ENCODE assay signal across 8 cellular contexts in genomic region chr12:22625671-22626251, GRCh38. TPM values are rescaled to one million over a fixed set of nuclear protein-coding genes. Genes with fewer than 3 reads are reported as not detected.
A peak's percentile ranks its signal among the peaks of the same experiment; 100 is the strongest.
DNase-seq lines count a peak whose midpoint lies in the region; ATAC-seq and TF ChIP-seq lines count a peak whose summit lies in the region.

No MANE protein-coding gene starts in this region.

- H3F3A ChIP-seq in OCI-LY1 (ENCODE audit: insufficient read depth, low read length) = no peaks in the 10 kb centered on the region

- no peaks in the 10 kb centered on the region for H4K20me1 ChIP-seq in OCI-LY1 (ENCODE audit: insufficient read depth, low read length)

- peak overlapping the region; percentile 87 for H3K4me3 ChIP-seq in OCI-LY1 (ENCODE audit: low read depth, low read length, poor library complexity, severe bottlenecking)
- H3K4me3 ChIP-seq in adipocyte (ENCODE audit: low read length) = peak overlapping the region; percentile 99
- peak overlapping the region; percentile 90 for H3K4me3 ChIP-seq in trophoblast cell (ENCODE audit: low read depth, low read length)

- DNase-seq in COLO668 (lab: John Stamatoyannopoulos, UW; ENCODE audit: unreplicated experiment) (peak; percentile 43), adipocyte (ENCODE audit: low read depth) (peak; percentile 65), left cardiac atrium (peak; percentile 20), trophoblast cell (peak; percentile 21 to 56), OCI-M2 (lab: John Stamatoyannopoulos, UW; ENCODE audit: unreplicated experiment) (no peak)

- H3K4me2 ChIP-seq in OCI-LY1 (ENCODE audit: low read length) (peak overlapping the region; percentile 99), trophoblast cell (ENCODE audit: low read length) (peak overlapping the region; percentile 79)

- H3K36me3 ChIP-seq in OCI-LY1 (ENCODE audit: insufficient read depth, low read length) (no peaks in the 10 kb centered on the region), adipocyte (ENCODE audit: control insufficient read depth, insufficient read depth, low read length, severe bottlenecking) (no peaks in the 10 kb centered on the region), trophoblast cell (ENCODE audit: control insufficient read depth in 1 of 2, insufficient read depth in 2 of 2, low read length in 2 of 2) (no peaks in the 10 kb centered on the region)

- H2AFZ ChIP-seq in OCI-LY1 (ENCODE audit: low read length) = no peak overlapping the region
- H2AFZ ChIP-seq in trophoblast cell (ENCODE audit: insufficient read depth, low read length, poor library complexity) = peak overlapping the region; percentile 85

- peak overlapping the region; percentile 87 for H4K8ac ChIP-seq in trophoblast cell (ENCODE audit: low read depth, low read length)

- H3K27me3 ChIP-seq in OCI-LY1 (ENCODE audit: insufficient read depth, low read length) = no peaks in the 10 kb centered on the region
- no peaks in the 10 kb centered on the region for H3K27me3 ChIP-seq in adipocyte (replicated peaks; ENCODE audit: control insufficient read depth, insufficient read depth, low read length)
- H3K27me3 ChIP-seq in trophoblast cell (ENCODE audit: insufficient read depth, low read length) = no peaks in the 10 kb centered on the region

- peak overlapping the region; percentile 91 for H3K18ac ChIP-seq in trophoblast cell (ENCODE audit: low read length)

- no CpG with 5 or more reads among the region's 19 CpGs for WGBS in trophoblast cell (ENCODE audit: extremely low coverage, insufficient coverage, insufficient read length)

- peak overlapping the region; percentile 7 for H2BK12ac ChIP-seq in trophoblast cell (ENCODE audit: low read length)

- H3K79me2 ChIP-seq in OCI-LY1 (ENCODE audit: insufficient read depth, low read length) (peaks cover 49% of the 10 kb centered on the region), trophoblast cell (ENCODE audit: control insufficient read depth, insufficient read depth, low read length, poor library complexity) (peaks cover 9% of the 10 kb centered on the region)

- H3K4me1 ChIP-seq in OCI-LY1 (ENCODE audit: insufficient read depth, low read length, severe bottlenecking) (peaks cover 46% of the 10 kb centered on the region), adipocyte (ENCODE audit: control insufficient read depth, insufficient read depth, low read length) (peaks cover 32% of the 10 kb centered on the region), trophoblast cell (ENCODE audit: control insufficient read depth in 1 of 2, insufficient read depth in 2 of 2, low read length in 2 of 2) (no peaks in the 10 kb centered on the region)

- TF ChIP-seq CTCF in OCI-LY1 (IDR thresholded peaks at IDR 0.05; ENCODE audit: low read length) = no peak

- peak overlapping the region; percentile 94 for H3K4ac ChIP-seq in trophoblast cell (ENCODE audit: low read depth, low read length)

- H2BK120ac ChIP-seq in trophoblast cell (ENCODE audit: insufficient read depth, low read length, poor library complexity) = peak overlapping the region; percentile 77

- no peak overlapping the region for H3K23ac ChIP-seq in trophoblast cell (ENCODE audit: low read length)

- H3K9ac ChIP-seq in OCI-LY1 (ENCODE audit: low read length) (peak overlapping the region; percentile 70), adipocyte (ENCODE audit: low read length) (peak overlapping the region; percentile 97), trophoblast cell (ENCODE audit: low read length) (peak overlapping the region; percentile 82)

- H3K79me1 ChIP-seq in trophoblast cell (ENCODE audit: low read length) = peaks cover 8% of the 10 kb centered on the region

- H2AK5ac ChIP-seq in trophoblast cell (ENCODE audit: low read length) = peak overlapping the region; percentile 59

- H4K91ac ChIP-seq in trophoblast cell (ENCODE audit: low read depth, low read length) = peak overlapping the region; percentile 91

- H3K9me3 ChIP-seq in OCI-LY1 (ENCODE audit: low read length) (no peaks in the 10 kb centered on the region), adipocyte (ENCODE audit: control insufficient read depth, low read length) (no peaks in the 10 kb centered on the region), trophoblast cell (ENCODE audit: insufficient read depth, low read depth, low read length) (no peaks in the 10 kb centered on the region)

- intact Hi-C loops in left cardiac atrium (cut with DNase I) = loop anchor here in 1 of 2 donors (2.0 kb wide), 1 partner anchor 81 kb away; the partner anchor contains the start of gene C2CD5

- H4K12ac ChIP-seq in trophoblast cell (ENCODE audit: low read depth, low read length) = peak overlapping the region; percentile 83

- ATAC-seq in GM19372 (IDR thresholded peaks at IDR 0.05; ENCODE audit: low read depth, unreplicated experiment) = peak; percentile 14
- peak; percentile 34 for ATAC-seq in HG03439 (IDR thresholded peaks at IDR 0.05; ENCODE audit: unreplicated experiment)
- peak; percentile 28 to 30 for ATAC-seq in left cardiac atrium

- H2BK5ac ChIP-seq in trophoblast cell (ENCODE audit: low read depth, low read length, poor library complexity) = peak overlapping the region; percentile 91

- peak overlapping the region; percentile 41 for H3K27ac ChIP-seq in OCI-LY1 (ENCODE audit: low read depth, low read length, poor library complexity, severe bottlenecking)
- peak overlapping the region; percentile 91 for H3K27ac ChIP-seq in trophoblast cell (ENCODE audit: low read depth, low read length)

- no peaks in the 10 kb centered on the region for H3K9me2 ChIP-seq in OCI-LY1 (ENCODE audit: low read depth, low read length)

- H3K14ac ChIP-seq in trophoblast cell (ENCODE audit: low read length) = peak overlapping the region; percentile 88

RNA-seq across cellular contexts. Expression of gene ETNK1, which starts 0.8 kb away (rescaled TPM):
- 10 to 100 TPM; 22.8 to 28.5 TPM for total RNA-seq in left cardiac atrium
- 17.1 and 19.7 TPM in 2 replicates for polyA plus RNA-seq in trophoblast cell (2013)
